In the genomic region with DNA sequence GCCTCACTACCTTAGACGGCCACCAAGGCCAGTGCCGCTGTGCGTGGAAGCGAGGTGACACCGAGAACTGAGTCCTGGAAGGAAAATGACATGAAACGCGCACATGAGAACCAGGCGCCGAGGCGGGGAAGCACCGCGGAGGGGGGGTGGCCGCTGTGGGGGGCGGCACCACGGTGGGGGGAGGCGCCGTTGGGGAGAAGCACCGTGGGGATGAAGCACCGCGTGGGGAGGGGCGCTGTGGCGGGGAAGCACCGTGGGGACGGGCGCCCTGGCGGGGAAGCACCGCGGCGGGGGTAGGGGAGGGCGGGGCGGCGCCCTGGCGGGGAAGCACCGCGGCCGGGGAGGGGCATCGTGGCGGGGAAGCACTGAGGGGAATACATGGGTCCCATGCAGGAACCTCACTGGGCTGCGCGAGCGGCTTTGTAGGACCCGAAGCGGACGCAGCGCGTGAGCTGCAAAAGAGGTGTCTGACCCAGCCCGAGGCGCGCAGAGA, we compare ENCODE assay signal across 15 cellular contexts.
"Had no signal": no experiment of that assay in that cellular context is flagged by ENCODE, and none has a peak within 500 bp of the region (broad histone marks: within the 10 kb centered on the region; RNA-seq: fewer than 3 reads in every experiment).

No MANE protein-coding gene starts in this region.

- H3K27me3 Mint-ChIP-seq: activated CD8-positive, alpha-beta memory T cell treated with anti-CD3 and anti-CD28 coated beads, Interleukin-2, amount 10 ng/mL, durations not matched to agents 7 days and 5 days; T-cell had no signal

- H3K4me3 Mint-ChIP-seq: activated CD8-positive, alpha-beta memory T cell treated with anti-CD3 and anti-CD28 coated beads, Interleukin-2, amount 10 ng/mL, durations not matched to agents 7 days and 5 days; immature natural killer cell; natural killer cell had no signal

- H3K9me3 Mint-ChIP-seq: natural killer cell had no signal

- H3K4me3 ChIP-seq: dorsolateral prefrontal cortex, esophagus muscularis mucosa, sigmoid colon, SK-N-MC had no signal

- DNase-seq: activated CD4-positive, alpha-beta T cell treated with anti-CD3 and anti-CD28 coated beads for 48 hours; activated CD8-positive, alpha-beta memory T cell treated with anti-CD3 and anti-CD28 coated beads, Interleukin-2, amount 10 ng/mL, durations not matched to agents 7 days and 5 days; activated T-cell treated with anti-CD3 and anti-CD28 coated beads, Interleukin-2, amount 50 U/mL, for 48 hours; dorsolateral prefrontal cortex; immature natural killer cell; left colon; natural killer cell; occipital lobe; sigmoid colon; stimulated activated CD4-positive, alpha-beta T cell treated with anti-CD3 and anti-CD28 coated beads, Interleukin-12 subunit alpha, Interleukin-12 subunit beta, amount 100 ng/mL, for 4 hours; stimulated activated CD4-positive, alpha-beta T cell treated with anti-CD3 and anti-CD28 coated beads, Interleukin-2, amount 100 ng/mL, for 48 hours; T-cell; WERI-Rb-1 had no signal

- H3K36me3 Mint-ChIP-seq: natural killer cell had no signal

- ATAC-seq: activated CD8-positive, alpha-beta memory T cell treated with anti-CD3 and anti-CD28 coated beads, Interleukin-2, amount 10 ng/mL, durations not matched to agents 7 days and 5 days; left colon; natural killer cell had no signal

- H3K27ac ChIP-seq: dorsolateral prefrontal cortex, esophagus muscularis mucosa, sigmoid colon, SK-N-MC, WERI-Rb-1 had no signal

- H3K27me3 ChIP-seq: dorsolateral prefrontal cortex, esophagus muscularis mucosa, sigmoid colon had no signal

- H3K27ac Mint-ChIP-seq: immature natural killer cell had no signal
